In the genomic region with DNA sequence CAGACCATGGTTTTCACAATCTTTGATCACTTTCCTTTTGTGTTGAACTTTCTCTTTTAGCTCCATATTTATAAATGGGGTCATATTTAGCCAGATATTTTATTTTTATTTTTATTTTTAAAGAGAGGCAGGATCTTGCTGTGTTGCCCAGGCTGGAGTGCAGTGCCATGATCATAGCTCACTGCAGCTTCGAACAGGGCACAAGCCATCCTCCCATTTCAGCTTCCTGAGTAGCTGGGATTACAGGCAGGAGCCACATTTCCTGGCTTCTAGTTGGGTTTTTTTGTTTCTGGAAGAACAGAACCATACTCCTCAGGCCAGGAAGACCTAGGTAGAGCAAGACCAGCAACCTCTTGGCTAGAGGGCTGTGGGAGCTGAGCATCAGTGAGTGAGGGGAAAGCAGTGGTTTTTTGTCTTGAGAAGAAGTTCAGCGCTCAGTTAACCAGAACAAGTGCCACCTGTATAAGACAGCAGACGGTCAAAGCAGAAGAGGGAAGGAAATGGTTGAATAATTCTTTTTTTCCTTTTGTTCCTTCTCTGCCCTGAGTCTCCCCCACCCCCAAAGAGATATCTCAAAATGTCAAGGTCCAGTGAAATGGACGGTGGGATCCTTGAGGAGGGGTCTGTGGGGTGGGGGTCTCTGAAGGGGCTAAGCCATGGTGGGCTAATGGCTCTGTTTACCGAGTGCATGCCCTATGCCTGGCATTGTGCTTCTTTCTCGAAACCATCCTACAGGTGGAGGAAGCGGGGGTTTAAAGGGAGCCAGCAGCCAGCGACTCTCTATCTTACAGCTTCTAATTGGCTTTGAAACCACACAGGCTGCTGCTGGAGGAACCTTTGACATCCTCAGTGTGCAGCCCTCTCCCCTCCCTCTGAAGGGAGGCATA, we compare ENCODE assay signal across 10 cellular contexts.
DNase-seq lines count a peak whose midpoint lies in the region; ATAC-seq and TF ChIP-seq lines count a peak whose summit lies in the region.
"Had no signal": no experiment of that assay in that cellular context is flagged by ENCODE, and none has a peak within 500 bp of the region (broad histone marks: within the 10 kb centered on the region; RNA-seq: fewer than 3 reads in every experiment).

No MANE protein-coding gene starts in this region.

- POLR2A ChIA-PET in T-cell (lab: Charles Lee) = interaction anchor here in 1 of 2 donors (0.6 to 0.9 kb wide), 3 partner anchors 41 to 64 kb away, joined by 3 to 7 read pairs (median 6); no protein-coding TSS in a partner anchor

- DNase-seq in CD14-positive monocyte (ENCODE audit: low spot score) = no peak
- peak in 18 of 34 experiments; percentile 7 to 41 (median 20) for DNase-seq in T-cell
- no peak for DNase-seq in mucosa of descending colon
- no peak for DNase-seq in glomerular visceral epithelial cell (ENCODE audit: extremely low spot score)
- DNase-seq: NCI-H1436 had no signal

- no peaks in the 10 kb centered on the region for H3K36me3 ChIP-seq in mucosa of descending colon (ENCODE audit: low read depth)
- no peaks in the 10 kb centered on the region for H3K36me3 ChIP-seq in gastroesophageal sphincter

- WGBS in gastroesophageal sphincter (ENCODE audit: low coverage in 1 of 2), 2 donors = 69 to 78% methylated on average over 4 to 6 of the region's 8 CpGs

- intact Hi-C loops in CD14-positive monocyte (cut with micrococcal nuclease) = loop anchor here in 1 of 2 donors (5.0 kb wide), 1 partner anchor 39 kb away; no protein-coding TSS in a partner anchor
- intact Hi-C loops in mucosa of descending colon (cut with DNase I, micrococcal nuclease) = no loop called here

- H3K4me3 Mint-ChIP-seq in CD14-positive monocyte (peak overlapping the region in 1 of 2 donors; percentile 63), T-cell (peak overlapping the region; percentile 9 to 49 (median 34))

- H3K4me1 ChIP-seq in mucosa of descending colon (ENCODE audit: low read depth) (no peaks in the 10 kb centered on the region), gastroesophageal sphincter (peaks cover 0 to 27% (median 0%) of the 10 kb centered on the region in 3 donors)

- no peak for TF ChIP-seq EP300 in gastroesophageal sphincter (IDR thresholded peaks at IDR 0.05)

- no peak for TF ChIP-seq CTCF in CD14-positive monocyte (IDR thresholded peaks at IDR 0.05)
- no peak for TF ChIP-seq CTCF in mucosa of descending colon (IDR thresholded peaks at IDR 0.05)
- TF ChIP-seq CTCF in gastroesophageal sphincter (IDR thresholded peaks at IDR 0.05) = no peak

- no peak overlapping the region for H3K4me3 ChIP-seq in mucosa of descending colon
- no peak overlapping the region for H3K4me3 ChIP-seq in gastroesophageal sphincter
- H3K4me3 ChIP-seq: hepatocyte had no signal

- H3K36me3 Mint-ChIP-seq in CD14-positive monocyte (peaks cover 18 to 49% of the 10 kb centered on the region in 2 donors), T-cell (peaks cover 12% of the 10 kb centered on the region)

- no peaks in the 10 kb centered on the region for H3K27me3 ChIP-seq in gastroesophageal sphincter
- H3K27me3 ChIP-seq: hepatocyte had no signal

- H3K27me3 Mint-ChIP-seq in CD14-positive monocyte (ENCODE audit: low read depth in 3 of 3) (no peaks in the 10 kb centered on the region), T-cell (no peaks in the 10 kb centered on the region)

- H3K27ac ChIP-seq in gastroesophageal sphincter = peak overlapping the region in 2 of 4 donors; percentile 34 to 42
- H3K27ac ChIP-seq: hepatocyte had no signal

- TF ChIP-seq POLR2A in gastroesophageal sphincter (IDR thresholded peaks at IDR 0.05) = no peak

- CTCF ChIA-PET in T-cell (lab: Charles Lee) = interaction anchor here in 1 of 2 donors (0.6 kb wide), 2 partner anchors 13 to 64 kb away, joined by 3 to 7 read pairs; no protein-coding TSS in a partner anchor

- peak; percentile 59 for ATAC-seq in GM19023 (IDR thresholded peaks at IDR 0.05; ENCODE audit: unreplicated experiment)
- ATAC-seq in T-cell (replicated peaks in 1 of 4) = peak; percentile 60 to 89 (median 86)
- ATAC-seq in mucosa of descending colon = peak; percentile 41
- ATAC-seq in GM19324 (IDR thresholded peaks at IDR 0.05; ENCODE audit: low FRiP score, unreplicated experiment) = no peak
- no peak for ATAC-seq in gastroesophageal sphincter
- ATAC-seq in HG03342 (IDR thresholded peaks at IDR 0.05; ENCODE audit: unreplicated experiment) = no peak

- H3K9me3 Mint-ChIP-seq in CD14-positive monocyte = no peaks in the 10 kb centered on the region
- H3K9me3 Mint-ChIP-seq in T-cell = no peaks in the 10 kb centered on the region

- H3K9me3 ChIP-seq in mucosa of descending colon (no peaks in the 10 kb centered on the region), gastroesophageal sphincter (no peaks in the 10 kb centered on the region)

- peak overlapping the region; percentile 15 to 86 (median 73) for H3K27ac Mint-ChIP-seq in CD14-positive monocyte
- peak overlapping the region; percentile 84 to 87 for H3K27ac Mint-ChIP-seq in T-cell

- peaks cover 71% of the 10 kb centered on the region for H3K4me1 Mint-ChIP-seq in CD14-positive monocyte
- peaks cover 64 to 68% (median 68%) of the 10 kb centered on the region in 3 donors for H3K4me1 Mint-ChIP-seq in T-cell

Comparison
In these comparisons a context has a peak if more than half of its experiments do, and no peak if none do; other contexts are left out.
1. DNase-seq: peak in T-cell (18 of 34); none in CD14-positive monocyte (single experiment), mucosa of descending colon (0 of 3) and glomerular visceral epithelial cell (single experiment).
2. ATAC-seq: peak in GM19023 (single experiment), T-cell (4 of 4) and mucosa of descending colon (single experiment); none in GM19324 (single experiment), gastroesophageal sphincter (single experiment) and HG03342 (single experiment).